In the genomic region with DNA sequence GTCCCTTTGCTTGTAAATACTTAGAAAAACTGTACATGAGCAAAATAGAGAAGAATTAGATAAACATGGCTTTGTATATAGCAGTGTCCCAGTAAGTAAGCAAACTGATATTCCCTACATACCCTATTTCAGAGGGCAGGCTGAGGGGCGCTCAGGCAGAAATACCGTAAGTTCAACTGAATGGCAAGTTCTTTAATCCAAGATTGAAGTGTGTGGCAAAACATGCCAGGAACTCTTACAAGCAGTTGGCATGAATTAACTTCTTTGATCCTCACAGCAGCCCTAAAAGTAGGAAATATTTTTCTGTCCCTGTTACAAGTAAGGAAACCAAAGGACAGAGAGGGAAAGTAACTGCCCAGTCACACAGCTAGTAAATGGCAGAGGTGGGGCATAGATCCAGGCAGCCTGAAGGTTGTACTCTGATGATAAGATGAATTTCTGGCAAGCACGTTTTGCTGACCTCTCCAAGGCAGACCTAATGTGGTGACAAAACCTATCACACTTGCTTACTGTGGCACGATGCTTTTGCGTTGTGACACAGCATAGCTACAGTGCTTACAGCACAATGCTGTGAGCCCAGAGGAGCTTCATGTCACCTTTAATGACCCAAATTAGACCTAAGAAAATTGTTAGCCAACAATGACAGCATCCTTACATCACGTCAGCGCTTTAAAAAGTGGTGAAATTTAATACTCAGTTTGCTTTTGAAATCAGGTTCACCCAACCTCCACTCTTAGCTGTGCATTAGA, we compare ENCODE assay signal across 1 cellular context.
TF ChIP-seq lines count a peak whose summit lies in the region.

No MANE protein-coding gene starts in this region.

TF ChIP-seq in GM23338, 12 proteins besides CTCF, POLR2A, EP300 and RAD21 (continued from another document):
- TF ChIP-seq, protein P1, sequence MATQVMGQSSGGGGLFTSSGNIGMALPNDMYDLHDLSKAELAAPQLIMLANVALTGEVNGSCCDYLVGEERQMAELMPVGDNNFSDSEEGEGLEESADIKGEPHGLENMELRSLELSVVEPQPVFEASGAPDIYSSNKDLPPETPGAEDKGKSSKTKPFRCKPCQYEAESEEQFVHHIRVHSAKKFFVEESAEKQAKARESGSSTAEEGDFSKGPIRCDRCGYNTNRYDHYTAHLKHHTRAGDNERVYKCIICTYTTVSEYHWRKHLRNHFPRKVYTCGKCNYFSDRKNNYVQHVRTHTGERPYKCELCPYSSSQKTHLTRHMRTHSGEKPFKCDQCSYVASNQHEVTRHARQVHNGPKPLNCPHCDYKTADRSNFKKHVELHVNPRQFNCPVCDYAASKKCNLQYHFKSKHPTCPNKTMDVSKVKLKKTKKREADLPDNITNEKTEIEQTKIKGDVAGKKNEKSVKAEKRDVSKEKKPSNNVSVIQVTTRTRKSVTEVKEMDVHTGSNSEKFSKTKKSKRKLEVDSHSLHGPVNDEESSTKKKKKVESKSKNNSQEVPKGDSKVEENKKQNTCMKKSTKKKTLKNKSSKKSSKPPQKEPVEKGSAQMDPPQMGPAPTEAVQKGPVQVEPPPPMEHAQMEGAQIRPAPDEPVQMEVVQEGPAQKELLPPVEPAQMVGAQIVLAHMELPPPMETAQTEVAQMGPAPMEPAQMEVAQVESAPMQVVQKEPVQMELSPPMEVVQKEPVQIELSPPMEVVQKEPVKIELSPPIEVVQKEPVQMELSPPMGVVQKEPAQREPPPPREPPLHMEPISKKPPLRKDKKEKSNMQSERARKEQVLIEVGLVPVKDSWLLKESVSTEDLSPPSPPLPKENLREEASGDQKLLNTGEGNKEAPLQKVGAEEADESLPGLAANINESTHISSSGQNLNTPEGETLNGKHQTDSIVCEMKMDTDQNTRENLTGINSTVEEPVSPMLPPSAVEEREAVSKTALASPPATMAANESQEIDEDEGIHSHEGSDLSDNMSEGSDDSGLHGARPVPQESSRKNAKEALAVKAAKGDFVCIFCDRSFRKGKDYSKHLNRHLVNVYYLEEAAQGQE (IDR thresholded peaks at IDR 0.05; ENCODE audit: unreplicated experiment) = no peak
- TF ChIP-seq EZH2phosphoT487 (IDR thresholded peaks at IDR 0.05; ENCODE audit: unreplicated experiment) (no peak), CREB1 (CRISPR knock-in tag; IDR thresholded peaks at IDR 0.05; ENCODE audit: low read depth) (no peak), ZNF114 (CRISPR knock-in tag; IDR thresholded peaks at IDR 0.05) (no peak)
- TF ChIP-seq, protein P2, sequence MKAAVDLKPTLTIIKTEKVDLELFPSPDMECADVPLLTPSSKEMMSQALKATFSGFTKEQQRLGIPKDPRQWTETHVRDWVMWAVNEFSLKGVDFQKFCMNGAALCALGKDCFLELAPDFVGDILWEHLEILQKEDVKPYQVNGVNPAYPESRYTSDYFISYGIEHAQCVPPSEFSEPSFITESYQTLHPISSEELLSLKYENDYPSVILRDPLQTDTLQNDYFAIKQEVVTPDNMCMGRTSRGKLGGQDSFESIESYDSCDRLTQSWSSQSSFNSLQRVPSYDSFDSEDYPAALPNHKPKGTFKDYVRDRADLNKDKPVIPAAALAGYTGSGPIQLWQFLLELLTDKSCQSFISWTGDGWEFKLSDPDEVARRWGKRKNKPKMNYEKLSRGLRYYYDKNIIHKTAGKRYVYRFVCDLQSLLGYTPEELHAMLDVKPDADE (IDR thresholded peaks at IDR 0.05) = no peak
